19 cellular contexts compared by ENCODE assay signal in the genomic region with DNA sequence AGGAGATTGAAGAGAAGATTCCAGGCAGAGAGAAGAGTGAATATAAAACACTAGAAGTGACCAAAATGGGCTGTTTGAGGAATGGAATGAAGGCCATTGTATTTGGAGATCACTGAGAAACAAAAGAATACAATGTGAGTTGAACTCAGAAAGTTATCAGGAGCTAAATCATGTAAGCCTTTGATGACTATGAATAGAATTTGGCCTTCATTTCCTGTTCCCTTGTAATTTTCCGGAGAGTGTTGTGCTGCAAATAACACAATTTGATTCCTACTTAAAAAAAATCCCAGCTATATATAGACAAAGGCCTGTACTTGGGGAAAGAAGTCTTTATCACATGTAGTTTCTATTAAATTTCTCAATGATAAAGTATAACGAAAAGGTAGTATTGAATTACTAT. TPM values are rescaled to one million over a fixed set of nuclear protein-coding genes. Genes with fewer than 3 reads are reported as not detected.
DNase-seq lines count a peak whose midpoint lies in the region; ATAC-seq and TF ChIP-seq lines count a peak whose summit lies in the region.
"Had no signal": no experiment of that assay in that cellular context is flagged by ENCODE, and none has a peak within 500 bp of the region (broad histone marks: within the 10 kb centered on the region; RNA-seq: fewer than 3 reads in every experiment).

No MANE protein-coding gene starts in this region.

- H3K36me3 ChIP-seq in A673 (ENCODE audit: insufficient read depth, low read length, poor library complexity, severe bottlenecking): no peaks in the 10 kb centered on the region
- H3K36me3 ChIP-seq in neural progenitor cell: no peaks in the 10 kb centered on the region
- H3K36me3 ChIP-seq: BE2C, MG63, SJCRH30 had no signal

- no peak overlapping the region for H3K9ac ChIP-seq in neural progenitor cell

- H3K36me3 Mint-ChIP-seq in WTC11 (no peaks in the 10 kb centered on the region), neural progenitor cell (no peaks in the 10 kb centered on the region), T-cell (no peaks in the 10 kb centered on the region)

- H3K4me2 ChIP-seq in neural progenitor cell: no peak overlapping the region

- H3K27me3 Mint-ChIP-seq in WTC11 (ENCODE audit: low read depth) (no peaks in the 10 kb centered on the region), neural progenitor cell (ENCODE audit: insufficient read depth, low read depth) (peaks cover 4% of the 10 kb centered on the region), T-cell (no peaks in the 10 kb centered on the region)
- H3K27me3 Mint-ChIP-seq: CD4-positive, alpha-beta T cell had no signal

- no peak overlapping the region for H3K27ac ChIP-seq in A673 (ENCODE audit: low read depth, low read length, poor library complexity, severe bottlenecking)
- H3K27ac ChIP-seq in neural progenitor cell: no peak overlapping the region
- H3K27ac ChIP-seq: 22Rv1, SJCRH30 had no signal

- no peaks in the 10 kb centered on the region for H3K79me2 ChIP-seq in neural progenitor cell (ENCODE audit: low read depth)

- H3K4me3 ChIP-seq in A673 (ENCODE audit: low read depth, low read length, poor library complexity, severe bottlenecking): no peak overlapping the region
- no peak overlapping the region for H3K4me3 ChIP-seq in fibroblast of pulmonary artery (replicated peaks; ENCODE audit: low read depth, low read length)
- no peak overlapping the region for H3K4me3 ChIP-seq in neural progenitor cell
- H3K4me3 ChIP-seq: MG63, SJCRH30 had no signal

- intact Hi-C loops in A673 (cut with micrococcal nuclease; ENCODE audit: unreplicated experiment): no loop called here

- TF ChIP-seq CTCF in A673 (conservative IDR thresholded peaks at IDR 0.05; ENCODE audit: low read depth, low read length) (no peak), WTC11 (IDR thresholded peaks at IDR 0.05) (no peak), fibroblast of pulmonary artery (IDR thresholded peaks at IDR 0.05; ENCODE audit: low read length, missing control alignments) (no peak), neural progenitor cell (IDR thresholded peaks at IDR 0.05) (no peak)

- DNase-seq in A673 (ENCODE audit: low spot score) (peak; percentile 57), WTC11 (ENCODE audit: low spot score) (no peak), fibroblast of pulmonary artery (ENCODE audit: low read depth) (peak; percentile 24), neural progenitor cell (ENCODE audit: low spot score) (peak; percentile 8), T-cell (no peak)
- DNase-seq in stimulated activated naive CD8-positive, alpha-beta T cell treated with anti-CD3 and anti-CD28 coated beads, Interleukin-15, Interleukin-2, amounts not matched to agents 100 U/mL and 50 U/mL, for 24 hours: no peak
- DNase-seq: ACHN; BE2C; CD4-positive, alpha-beta T cell; KG1; MG63; NCI-H1105 treated with DMSO at 0.1 percent for 48 hours; NCI-H2029; NCI-H446; NCI-H524 treated with DMSO at 0.1 percent for 48 hours; NCI-H774; SJCRH30 had no signal

- H3K9me3 ChIP-seq in A673 (ENCODE audit: low read depth, low read length, poor library complexity, severe bottlenecking) (no peaks in the 10 kb centered on the region), neural progenitor cell (ENCODE audit: low read depth) (no peaks in the 10 kb centered on the region)
- H3K9me3 ChIP-seq: BE2C, MG63, SJCRH30 had no signal

- no peak overlapping the region for H2AFZ ChIP-seq in neural progenitor cell (replicated peaks)

- H4K20me1 ChIP-seq in neural progenitor cell (ENCODE audit: low read depth): no peaks in the 10 kb centered on the region

- no TSS peak for BruUV-seq in A673 (replicated peaks; lab: Mats Ljungman, UMichigan)

- H3K27me3 ChIP-seq in A673 (replicated peaks; ENCODE audit: insufficient read depth, low read depth, low read length, poor library complexity) (no peaks in the 10 kb centered on the region), neural progenitor cell (no peaks in the 10 kb centered on the region)
- H3K27me3 ChIP-seq: BE2C, MG63, SJCRH30 had no signal

- H3K4me1 ChIP-seq in A673 (ENCODE audit: insufficient read depth, low read length, poor library complexity, severe bottlenecking): no peaks in the 10 kb centered on the region
- H3K4me1 ChIP-seq in neural progenitor cell: no peaks in the 10 kb centered on the region
- H3K4me1 ChIP-seq: BE2C, SJCRH30 had no signal

- no peak for ATAC-seq in WTC11
- ATAC-seq in T-cell (replicated peaks in 1 of 4): no peak
- ATAC-seq in HG02981 (IDR thresholded peaks at IDR 0.05; ENCODE audit: unreplicated experiment): no peak
- ATAC-seq in stimulated activated naive CD8-positive, alpha-beta T cell treated with anti-CD3 and anti-CD28 coated beads, Interleukin-15, Interleukin-2, amounts not matched to agents 100 U/mL and 50 U/mL, for 24 hours: no peak

- CTCF ChIA-PET in A673 (lab: Charles Lee) (no interaction called here), WTC11 (lab: Charles Lee) (no interaction called here), T-cell (lab: Charles Lee) (no interaction called here)

- POLR2A ChIA-PET in A673 (lab: Charles Lee; ENCODE audit: low non-redundant PET): no interaction called here
- POLR2A ChIA-PET in WTC11 (lab: Charles Lee): no interaction called here
- POLR2A ChIA-PET in T-cell (lab: Charles Lee): no interaction called here

- H3K4me3 Mint-ChIP-seq in WTC11: no peak overlapping the region
- H3K4me3 Mint-ChIP-seq in neural progenitor cell: no peak overlapping the region
- H3K4me3 Mint-ChIP-seq in T-cell: no peak overlapping the region
- H3K4me3 Mint-ChIP-seq: CD4-positive, alpha-beta T cell had no signal

- H3K27ac Mint-ChIP-seq in WTC11: 0 out of 2 replicates have a peak overlapping the region, but pooled peaks have one; percentile 7
- H3K27ac Mint-ChIP-seq in neural progenitor cell: no peak overlapping the region
- H3K27ac Mint-ChIP-seq in T-cell: no peak overlapping the region
- H3K27ac Mint-ChIP-seq: CD4-positive, alpha-beta T cell had no signal

- H3K9me3 Mint-ChIP-seq in WTC11 (no peaks in the 10 kb centered on the region), neural progenitor cell (no peaks in the 10 kb centered on the region), T-cell (no peaks in the 10 kb centered on the region)
- H3K9me3 Mint-ChIP-seq: CD4-positive, alpha-beta T cell had no signal

- H3F3A ChIP-seq in neural progenitor cell (ENCODE audit: low read depth): no peaks in the 10 kb centered on the region

- peaks cover 10% of the 10 kb centered on the region for H3K4me1 Mint-ChIP-seq in WTC11
- peaks cover 5% of the 10 kb centered on the region for H3K4me1 Mint-ChIP-seq in neural progenitor cell
- no peaks in the 10 kb centered on the region for H3K4me1 Mint-ChIP-seq in T-cell

TF ChIP-seq in WTC11, 78 proteins besides CTCF, POLR2A, EP300 and RAD21:
- TF ChIP-seq SMAD3 (CRISPR knock-in tag; IDR thresholded peaks at IDR 0.05; ENCODE audit: borderline replicate concordance): no peak
- TF ChIP-seq GTF2I (CRISPR knock-in tag; conservative IDR thresholded peaks at IDR 0.05): no peak
- no peak for TF ChIP-seq CBFB (CRISPR knock-in tag; IDR thresholded peaks at IDR 0.05; ENCODE audit: low read depth)
- no peak for TF ChIP-seq ATF1 (CRISPR knock-in tag; IDR thresholded peaks at IDR 0.05)
- TF ChIP-seq PRRX2 (CRISPR knock-in tag; IDR thresholded peaks at IDR 0.05): no peak
- no peak for TF ChIP-seq ZNF416 (CRISPR knock-in tag; IDR thresholded peaks at IDR 0.05)
- TF ChIP-seq ZNF671 (CRISPR knock-in tag; IDR thresholded peaks at IDR 0.05): no peak
- TF ChIP-seq, protein P1, sequence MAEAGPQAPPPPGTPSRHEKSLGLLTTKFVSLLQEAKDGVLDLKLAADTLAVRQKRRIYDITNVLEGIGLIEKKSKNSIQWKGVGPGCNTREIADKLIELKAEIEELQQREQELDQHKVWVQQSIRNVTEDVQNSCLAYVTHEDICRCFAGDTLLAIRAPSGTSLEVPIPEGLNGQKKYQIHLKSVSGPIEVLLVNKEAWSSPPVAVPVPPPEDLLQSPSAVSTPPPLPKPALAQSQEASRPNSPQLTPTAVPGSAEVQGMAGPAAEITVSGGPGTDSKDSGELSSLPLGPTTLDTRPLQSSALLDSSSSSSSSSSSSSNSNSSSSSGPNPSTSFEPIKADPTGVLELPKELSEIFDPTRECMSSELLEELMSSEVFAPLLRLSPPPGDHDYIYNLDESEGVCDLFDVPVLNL (CRISPR knock-in tag; IDR thresholded peaks at IDR 0.05; ENCODE audit: borderline replicate concordance, low read depth): no peak
- TF ChIP-seq, protein P2, sequence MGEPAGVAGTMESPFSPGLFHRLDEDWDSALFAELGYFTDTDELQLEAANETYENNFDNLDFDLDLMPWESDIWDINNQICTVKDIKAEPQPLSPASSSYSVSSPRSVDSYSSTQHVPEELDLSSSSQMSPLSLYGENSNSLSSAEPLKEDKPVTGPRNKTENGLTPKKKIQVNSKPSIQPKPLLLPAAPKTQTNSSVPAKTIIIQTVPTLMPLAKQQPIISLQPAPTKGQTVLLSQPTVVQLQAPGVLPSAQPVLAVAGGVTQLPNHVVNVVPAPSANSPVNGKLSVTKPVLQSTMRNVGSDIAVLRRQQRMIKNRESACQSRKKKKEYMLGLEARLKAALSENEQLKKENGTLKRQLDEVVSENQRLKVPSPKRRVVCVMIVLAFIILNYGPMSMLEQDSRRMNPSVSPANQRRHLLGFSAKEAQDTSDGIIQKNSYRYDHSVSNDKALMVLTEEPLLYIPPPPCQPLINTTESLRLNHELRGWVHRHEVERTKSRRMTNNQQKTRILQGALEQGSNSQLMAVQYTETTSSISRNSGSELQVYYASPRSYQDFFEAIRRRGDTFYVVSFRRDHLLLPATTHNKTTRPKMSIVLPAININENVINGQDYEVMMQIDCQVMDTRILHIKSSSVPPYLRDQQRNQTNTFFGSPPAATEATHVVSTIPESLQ (CRISPR knock-in tag; IDR thresholded peaks at IDR 0.05): no peak

RNA-seq across cellular contexts. Expression of a gene that starts 33.7 kb away (rescaled TPM):
- total RNA-seq in A673 (2021): 0.44 and 2.5 TPM in 2 replicates
- 0.18 to 0.85 TPM (median 0.21 TPM) in 3 replicates for total RNA-seq in WTC11 (2021)
- total RNA-seq in neural progenitor cell (ENCODE audit: low replicate concordance): 0.96 TPM in 1 of 2 replicates, not detected in the other
- 1 to 10 TPM in 1 of 5 donors, under 1 TPM in 3, not detected in 1; 0.30 to 1.8 (median 0.77) TPM for total RNA-seq in T-cell

Comparison
In these comparisons a context has a peak if more than half of its experiments do, and no peak if none do; other contexts are left out.
1. DNase-seq: peak in A673 (single experiment), fibroblast of pulmonary artery (single experiment) and neural progenitor cell (single experiment); none in WTC11 (single experiment), T-cell (0 of 34) and stimulated activated naive CD8-positive, alpha-beta T cell treated with anti-CD3 and anti-CD28 coated beads, Interleukin-15, Interleukin-2, amounts not matched to agents 100 U/mL and 50 U/mL, for 24 hours (single experiment).